Comparison of ENCODE assay signal across 2 cellular contexts in genomic region chr6:87752503-87752902, GRCh38.
TF ChIP-seq lines count a peak whose summit lies in the region.

No MANE protein-coding gene starts in this region.

TF ChIP-seq in K562, 482 proteins besides CTCF, POLR2A, EP300 and RAD21:
- TF ChIP-seq KDM1A (IDR thresholded peaks at IDR 0.05) (0 out of 4 replicates have a peak, but pooled peaks of 1 of the 2 experiments have one; percentile 21), CEBPB (tag; IDR thresholded peaks at IDR 0.05) (peak; percentile 35; the same call in 1 of the 2 replicates)

TF ChIP-seq in HepG2, 621 proteins besides CTCF, POLR2A, EP300 and RAD21:
- TF ChIP-seq ZNF770 (CRISPR knock-in tag; IDR thresholded peaks at IDR 0.05), result peak; percentile 90
- peak; percentile 72 for TF ChIP-seq CEBPG (CRISPR knock-in tag; IDR thresholded peaks at IDR 0.05)
- TF ChIP-seq ZBTB33 (CRISPR knock-in tag; IDR thresholded peaks at IDR 0.05), result 0 out of 2 replicates have a peak, but pooled peaks have one; percentile 37
- TF ChIP-seq CEBPB (IDR thresholded peaks at IDR 0.05; ENCODE audit: borderline replicate concordance, low read depth, low read length), result peak; percentile 74
- TF ChIP-seq GATAD2A (CRISPR knock-in tag; IDR thresholded peaks at IDR 0.05), result 0 out of 2 replicates have a peak, but pooled peaks have one; percentile 12
